In the genomic region with DNA sequence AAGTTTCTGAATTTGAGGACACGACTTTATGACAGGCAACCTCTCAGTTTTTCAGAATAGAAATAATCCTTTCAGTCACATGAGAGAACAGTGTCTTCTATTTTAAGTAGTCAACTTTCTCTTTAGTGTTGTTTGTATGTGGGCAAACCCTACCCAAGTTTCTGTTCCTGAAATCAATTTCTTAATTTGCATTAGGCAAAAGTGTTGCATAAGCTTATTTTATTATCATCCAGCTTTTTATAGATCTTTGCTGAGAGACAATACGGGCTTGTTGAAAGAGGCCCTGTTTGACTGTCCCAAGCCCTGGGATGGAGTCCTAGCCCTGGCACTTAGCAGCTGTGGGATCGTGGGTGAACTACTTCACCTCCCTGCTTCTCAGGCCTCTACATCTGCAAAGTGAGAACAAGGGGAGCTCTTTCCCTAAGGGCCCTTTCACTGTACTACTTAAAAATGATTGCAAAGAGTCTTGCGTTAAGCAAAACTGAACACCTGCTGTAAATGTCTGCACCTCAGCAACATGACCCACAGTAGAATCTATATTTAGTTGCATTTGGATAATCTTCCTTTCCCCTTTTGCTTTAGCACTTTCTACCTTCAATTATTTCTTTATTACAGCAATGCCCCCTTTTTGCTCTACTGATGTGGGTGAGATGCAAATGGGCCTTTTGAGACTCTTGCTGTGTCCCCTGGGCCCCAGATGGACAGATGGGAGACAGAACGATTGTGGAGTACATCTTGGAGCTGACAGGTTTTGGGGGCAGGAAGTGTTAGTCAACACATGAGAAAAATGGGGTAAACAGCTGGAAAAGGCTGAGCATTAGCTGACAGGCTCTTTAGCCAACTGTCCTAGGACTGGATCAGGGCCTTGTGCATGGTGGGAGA, we compare ENCODE assay signal across 10 cellular contexts. TPM values are rescaled to one million over a fixed set of nuclear protein-coding genes. Genes with fewer than 3 reads are reported as not detected.
DNase-seq lines count a peak whose midpoint lies in the region; ATAC-seq and TF ChIP-seq lines count a peak whose summit lies in the region.
"Had no signal": no experiment of that assay in that cellular context is flagged by ENCODE, and none has a peak within 500 bp of the region (broad histone marks: within the 10 kb centered on the region; RNA-seq: fewer than 3 reads in every experiment).

No MANE protein-coding gene starts in this region.

- H2AFZ ChIP-seq in osteoblast (ENCODE audit: low read length): no peak overlapping the region

- TF ChIP-seq POLR2A in gastroesophageal sphincter (IDR thresholded peaks at IDR 0.05): no peak

- H3K27ac ChIP-seq in osteoblast (ENCODE audit: low read depth, low read length) (no peak overlapping the region), gastroesophageal sphincter (no peak overlapping the region)
- H3K27ac ChIP-seq: WERI-Rb-1 had no signal

- peak overlapping the region; percentile 68 to 92 (median 76) for H3K4me3 Mint-ChIP-seq in IgD-negative memory B cell

- TF ChIP-seq CTCF in osteoblast (IDR thresholded peaks at IDR 0.05; ENCODE audit: extremely low read depth, low read depth, low read length) (no peak), gastroesophageal sphincter (IDR thresholded peaks at IDR 0.05) (no peak)

- H4K20me1 ChIP-seq in osteoblast (ENCODE audit: insufficient read depth, low read length): no peaks in the 10 kb centered on the region

- H3K4me3 ChIP-seq in osteoblast (ENCODE audit: insufficient read depth, low read length): no peak overlapping the region
- H3K4me3 ChIP-seq in gastroesophageal sphincter: no peak overlapping the region
- H3K4me3 ChIP-seq in MG63: no peak overlapping the region

- H3K4me1 Mint-ChIP-seq in IgD-negative memory B cell: peaks cover 25 to 31% (median 26%) of the 10 kb centered on the region in 3 donors

- H3K9me3 Mint-ChIP-seq in IgD-negative memory B cell: peaks cover 0 to 1% (median 1%) of the 10 kb centered on the region in 3 donors

- H3K36me3 Mint-ChIP-seq in IgD-negative memory B cell: peaks cover 1% of the 10 kb centered on the region

- DNase-seq in osteoblast (ENCODE audit: insufficient read length, low spot score, missing footprints) (peak; percentile 17), MG63 (no peak), cortex of kidney (lab: John Stamatoyannopoulos, UW) (no peak)
- DNase-seq: aorta, NCI-H2107, WERI-Rb-1 had no signal

- no peak for TF ChIP-seq EP300 in gastroesophageal sphincter (IDR thresholded peaks at IDR 0.05)

- H3K4me1 ChIP-seq in osteoblast (ENCODE audit: insufficient read depth, low read length): no peaks in the 10 kb centered on the region
- no peaks in the 10 kb centered on the region for H3K4me1 ChIP-seq in gastroesophageal sphincter

- 73 to 90% methylated on average over 2 to 5 of the region's 5 CpGs for WGBS in gastroesophageal sphincter (ENCODE audit: low coverage in 1 of 2), 2 donors

- ATAC-seq in GM19035 (IDR thresholded peaks at IDR 0.05; ENCODE audit: unreplicated experiment) (peak; percentile 94), HG02678 (IDR thresholded peaks at IDR 0.05; ENCODE audit: unreplicated experiment) (peak; percentile 92), gastroesophageal sphincter (no peak)

- H3K36me3 ChIP-seq in osteoblast (ENCODE audit: insufficient read depth, low read length) (no peaks in the 10 kb centered on the region), gastroesophageal sphincter (no peaks in the 10 kb centered on the region), MG63 (no peaks in the 10 kb centered on the region)
- H3K36me3 ChIP-seq: WERI-Rb-1 had no signal

- no peak overlapping the region for H3K4me2 ChIP-seq in osteoblast (ENCODE audit: insufficient read depth, low read length)

- no peaks in the 10 kb centered on the region for H3K79me2 ChIP-seq in osteoblast (ENCODE audit: insufficient read depth, low read length)

- H3K27me3 Mint-ChIP-seq in IgD-negative memory B cell: no peaks in the 10 kb centered on the region

- H3K27ac Mint-ChIP-seq in IgD-negative memory B cell: peak overlapping the region; percentile 88 to 98 (median 90)

- H3K9me3 ChIP-seq in osteoblast (ENCODE audit: low read depth, low read length) (no peaks in the 10 kb centered on the region), gastroesophageal sphincter (no peaks in the 10 kb centered on the region), MG63 (no peaks in the 10 kb centered on the region)

- H3K27me3 ChIP-seq in osteoblast (ENCODE audit: insufficient read depth, low read length) (no peaks in the 10 kb centered on the region), gastroesophageal sphincter (no peaks in the 10 kb centered on the region), MG63 (no peaks in the 10 kb centered on the region)

RNA-seq across cellular contexts. Expression of a gene that starts 41.0 kb away (rescaled TPM):
- polyA plus RNA-seq in IgD-negative memory B cell: 49.9 TPM
- total RNA-seq in osteoblast (7.6 and 10.9 TPM in 2 replicates), gastroesophageal sphincter (10 to 100 TPM; 10.7 to 19.9 (median 16.1) TPM)
- total RNA-seq in MG63 (2014; rRNA removed; shearing (Covaris generic); ENCODE audit: low replicate concordance): 2.2 and 3.5 TPM in 2 replicates
